Comparison of ENCODE assay signal across 11 cellular contexts in the genomic region with DNA sequence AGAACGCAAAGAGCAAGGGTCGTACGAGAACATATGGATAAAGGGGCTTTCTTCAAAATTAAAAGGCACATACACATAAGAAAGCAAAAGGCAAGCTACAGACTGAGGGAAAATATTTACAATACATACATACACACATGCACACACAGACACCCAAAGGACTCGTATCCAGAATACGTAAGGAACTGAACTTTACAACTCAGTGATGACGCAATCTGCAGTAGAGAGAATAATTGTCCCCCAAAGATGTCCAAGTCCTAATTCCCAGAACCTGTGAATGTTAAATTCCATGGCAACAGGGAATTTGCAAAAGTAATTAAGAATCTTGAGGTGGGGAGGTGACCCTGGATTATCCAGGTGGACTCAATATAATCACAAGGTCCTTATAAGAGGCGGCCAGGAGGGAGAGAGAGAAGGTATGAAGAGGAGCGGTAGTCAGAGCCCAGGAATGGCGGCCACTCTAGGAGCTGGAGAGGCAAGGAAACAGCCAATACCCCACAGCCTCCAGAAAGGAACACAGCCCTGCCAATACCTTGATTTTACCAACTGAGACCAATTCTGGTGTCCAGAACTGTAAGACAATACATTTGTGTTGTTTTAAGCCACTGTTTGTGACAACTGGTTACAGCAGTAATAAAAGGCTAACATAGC. TPM values are rescaled to one million over a fixed set of nuclear protein-coding genes. Genes with fewer than 3 reads are reported as not detected.
DNase-seq lines count a peak whose midpoint lies in the region; ATAC-seq and TF ChIP-seq lines count a peak whose summit lies in the region.
"Had no signal": no experiment of that assay in that cellular context is flagged by ENCODE, and none has a peak within 500 bp of the region (broad histone marks: within the 10 kb centered on the region; RNA-seq: fewer than 3 reads in every experiment).

No MANE protein-coding gene starts in this region.

- TF ChIP-seq POLR2A in thyroid gland (IDR thresholded peaks at IDR 0.05), result no peak

- H2AFZ ChIP-seq in OCI-LY7 (ENCODE audit: low read length), result no peak overlapping the region
- no peak overlapping the region for H2AFZ ChIP-seq in fibroblast of lung (ENCODE audit: low read length)

- peaks cover 93% of the 10 kb centered on the region for H3K4me1 ChIP-seq in OCI-LY7 (ENCODE audit: insufficient read depth, low read length, poor library complexity, severe bottlenecking)
- H3K4me1 ChIP-seq in fibroblast of lung (ENCODE audit: control insufficient read depth, extremely low read depth, insufficient read depth, low read length), result peaks cover 4% of the 10 kb centered on the region
- H3K4me1 ChIP-seq in thyroid gland, result peaks cover 9 to 14% of the 10 kb centered on the region in 2 donors

- H3K9me3 ChIP-seq in OCI-LY7 (ENCODE audit: low read length), result no peaks in the 10 kb centered on the region
- H3K9me3 ChIP-seq in fibroblast of lung (ENCODE audit: control insufficient read depth, insufficient read depth, low read depth, low read length), result no peaks in the 10 kb centered on the region
- H3K9me3 ChIP-seq in thyroid gland, result no peaks in the 10 kb centered on the region

- peak; percentile 30 for DNase-seq in NCI-H2196 (lab: John Stamatoyannopoulos, UW; ENCODE audit: unreplicated experiment)
- DNase-seq in NCI-H2196 treated with DMSO at 0.1 percent for 48 hours (lab: John Stamatoyannopoulos, UW; ENCODE audit: unreplicated experiment), result no peak
- no peak for DNase-seq in OCI-LY7 (ENCODE audit: low spot score)
- DNase-seq in fibroblast of lung (ENCODE audit: low read depth in 2 of 2), result no peak
- no peak for DNase-seq in thyroid gland
- no peak for DNase-seq in 8988T
- no peak for DNase-seq in NCI-H774 (lab: John Stamatoyannopoulos, UW)
- DNase-seq: activated CD4-positive, alpha-beta T cell treated with anti-CD3 and anti-CD28 coated beads for 1 hour; hypothalamus had no signal

- H3K27me3 ChIP-seq in fibroblast of lung (ENCODE audit: control insufficient read depth, insufficient read depth, low read length), result no peaks in the 10 kb centered on the region
- no peaks in the 10 kb centered on the region for H3K27me3 ChIP-seq in thyroid gland

- H3K27ac ChIP-seq in OCI-LY7 (ENCODE audit: low read depth, low read length, poor library complexity, severe bottlenecking), result peak overlapping the region; percentile 85
- H3K27ac ChIP-seq in fibroblast of lung (ENCODE audit: insufficient read depth, low read length), result no peak overlapping the region
- H3K27ac ChIP-seq in thyroid gland, result peak overlapping the region in 2 of 3 donors; percentile 3 to 17
- H3K27ac ChIP-seq: coronary artery had no signal

- H3K4me3 ChIP-seq in OCI-LY7 (ENCODE audit: low read depth, low read length, poor library complexity, severe bottlenecking), result no peak overlapping the region
- no peak overlapping the region for H3K4me3 ChIP-seq in fibroblast of lung (replicated peaks in 1 of 4; ENCODE audit: control extremely low read depth in 1 of 4, insufficient read depth in 1 of 4, low read depth in 3 of 4, low read length in 4 of 4)
- H3K4me3 ChIP-seq in thyroid gland (replicated peaks in 1 of 3), result no peak overlapping the region
- H3K4me3 ChIP-seq: coronary artery had no signal

- CTCF ChIA-PET in OCI-LY7 (lab: Charles Lee; ENCODE audit: unreplicated experiment), result no interaction called here

- no peak for TF ChIP-seq CTCF in OCI-LY7 (conservative IDR thresholded peaks at IDR 0.05; ENCODE audit: low read length)
- no peak for TF ChIP-seq CTCF in fibroblast of lung (conservative IDR thresholded peaks at IDR 0.05 in 1 of 2, IDR thresholded peaks at IDR 0.05 in 1 of 2; ENCODE audit: low read depth in 1 of 2, low read length in 2 of 2)
- no peak for TF ChIP-seq CTCF in thyroid gland (IDR thresholded peaks at IDR 0.05)

- intact Hi-C loops in OCI-LY7 (cut with micrococcal nuclease; ENCODE audit: unreplicated experiment), result no loop called here
- intact Hi-C loops in thyroid gland (cut with DNase I), result no loop called here

- no peak overlapping the region for H3K9ac ChIP-seq in fibroblast of lung (ENCODE audit: insufficient read depth, low read length)

- no peak for ATAC-seq in GM19463 (IDR thresholded peaks at IDR 0.05; ENCODE audit: unreplicated experiment)

- no TSS peak for BruUV-seq in OCI-LY7 (replicated peaks; lab: Mats Ljungman, UMichigan)

- peak overlapping the region; percentile 58 for H3K4me2 ChIP-seq in OCI-LY7 (ENCODE audit: low read length)
- peak overlapping the region; percentile 71 for H3K4me2 ChIP-seq in fibroblast of lung (ENCODE audit: extremely low read depth, insufficient read depth, low read length)

- WGBS in thyroid gland, 2 donors, result 89 to 90% methylated on average over 9 of the region's 9 CpGs

- no peaks in the 10 kb centered on the region for H3K9me2 ChIP-seq in OCI-LY7 (ENCODE audit: insufficient read depth, low read length)

- POLR2A ChIA-PET in OCI-LY7 (lab: Charles Lee), result interaction anchor here (0.9 to 1.7 kb wide), 4 partner anchors 9 to 14 kb away, joined by 3 to 8 read pairs (median 5); no protein-coding TSS in a partner anchor

- H3K79me2 ChIP-seq in OCI-LY7 (ENCODE audit: insufficient read depth, low read depth, low read length), result peaks cover 78% of the 10 kb centered on the region
- H3K79me2 ChIP-seq in fibroblast of lung (ENCODE audit: control insufficient read depth, insufficient read depth, low read length), result peaks cover 10% of the 10 kb centered on the region

- H3K36me3 ChIP-seq in OCI-LY7 (ENCODE audit: insufficient read depth, low read length), result peaks cover 25% of the 10 kb centered on the region
- H3K36me3 ChIP-seq in fibroblast of lung (ENCODE audit: control insufficient read depth, insufficient read depth, low read length), result no peaks in the 10 kb centered on the region
- H3K36me3 ChIP-seq in thyroid gland, result no peaks in the 10 kb centered on the region

- no peaks in the 10 kb centered on the region for H4K20me1 ChIP-seq in OCI-LY7 (ENCODE audit: insufficient read depth, low read length)
- peaks cover 2% of the 10 kb centered on the region for H4K20me1 ChIP-seq in fibroblast of lung (ENCODE audit: control insufficient read depth, extremely low read depth, insufficient read depth, low read length)

RNA-seq across cellular contexts. Expression of gene STS, which starts 27.5 kb away (rescaled TPM):
- 15.2 and 16.3 TPM in 2 replicates for total RNA-seq in OCI-LY7 (2014; rRNA removed; shearing (Covaris generic))
- total RNA-seq in OCI-LY7 (2022) (40.3 and 47.0 TPM in 2 replicates), fibroblast of lung (1.8 and 5.0 TPM in 2 replicates), thyroid gland (1 to 10 TPM; 5.4 to 9.3 (median 6.7) TPM)
- 9.4 and 13.1 TPM in 2 replicates for polyA plus RNA-seq in fibroblast of lung
- 6.7 and 10.6 TPM in 2 replicates for polyA plus RNA-seq in fibroblast of lung (2012)
- polyA minus RNA-seq in fibroblast of lung (ENCODE audit: low replicate concordance), result 12.3 and 14.5 TPM in 2 replicates

RNA-seq across cellular contexts. Expression of gene PUDP, which starts 27.9 kb away (rescaled TPM):
- total RNA-seq in OCI-LY7 (2014; rRNA removed; shearing (Covaris generic)), result 8.8 and 21.1 TPM in 2 replicates
- total RNA-seq in OCI-LY7 (2022), result 25.7 and 28.6 TPM in 2 replicates
- total RNA-seq in fibroblast of lung, result 4.1 and 7.6 TPM in 2 replicates
- polyA plus RNA-seq in fibroblast of lung, result 19.8 and 44.8 TPM in 2 replicates
- polyA plus RNA-seq in fibroblast of lung (2012), result 10.7 and 30.1 TPM in 2 replicates
- polyA minus RNA-seq in fibroblast of lung (ENCODE audit: low replicate concordance), result 3.2 and 21.6 TPM in 2 replicates
- 10 to 100 TPM; 11.3 to 27.5 (median 18.0) TPM for total RNA-seq in thyroid gland
